ENCODE assay signal across 38 cellular contexts in the genomic region with DNA sequence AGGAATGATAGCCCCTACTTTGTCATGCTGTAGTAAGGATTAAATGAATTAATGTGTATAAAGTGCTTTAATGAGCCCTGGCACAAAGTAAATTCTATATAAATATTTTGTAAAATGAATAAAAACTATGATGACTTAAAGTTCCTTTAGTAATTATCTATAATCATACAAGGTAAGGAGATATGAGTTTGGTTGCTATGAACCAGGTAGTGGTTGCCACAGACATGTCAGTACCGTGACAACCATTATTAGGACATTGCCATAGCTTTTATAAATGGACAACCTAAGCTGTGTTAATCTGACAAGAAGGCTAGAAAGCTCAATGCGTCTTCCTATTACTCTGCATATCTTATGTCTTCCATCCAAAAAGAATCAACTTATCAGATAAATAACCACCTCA. TPM values are rescaled to one million over a fixed set of nuclear protein-coding genes. Genes with fewer than 3 reads are reported as not detected.
"Had no signal": no experiment of that assay in that cellular context is flagged by ENCODE, and none has a peak within 500 bp of the region (broad histone marks: within the 10 kb centered on the region; RNA-seq: fewer than 3 reads in every experiment).

TSS of gene ARL13A (plus strand) at position 301 of the 400 bp plus-strand sequence. CDS start 3,982 bp downstream, outside the sequence.

- H3K4me3 ChIP-seq: MG63 had no signal

- H3K9me3 ChIP-seq: MG63 had no signal

- H3K27me3 ChIP-seq: MG63 had no signal

- H3K36me3 ChIP-seq: MG63 had no signal

- DNase-seq: Karpas-422, Kasumi-1, MG63, MM.1S, MV-4-11, NCI-H1048, NCI-H1092, NCI-H1092 treated with DMSO at 0.1 percent for 48 hours, NCI-H1105, NCI-H1105 treated with DMSO at 0.1 percent for 48 hours, NCI-H1417, NCI-H1417 treated with DMSO at 0.1 percent for 48 hours, NCI-H1436, NCI-H1436 treated with DMSO at 0.1 percent for 48 hours, NCI-H146, NCI-H1694, NCI-H1694 treated with DMSO at 0.1 percent for 48 hours, NCI-H187, NCI-H187 treated with DMSO at 0.1 percent for 48 hours, NCI-H1930, NCI-H2029, NCI-H2029 treated with DMSO at 0.1 percent for 48 hours, NCI-H2081, NCI-H2081 treated with DMSO at 0.1 percent for 48 hours, NCI-H2107, NCI-H2171, NCI-H2171 treated with DMSO at 0.1 percent for 48 hours, NCI-H2227 treated with DMSO at 0.1 percent for 48 hours, NCI-H226, NCI-H345, NCI-H446, NCI-H446 treated with DMSO at 0.1 percent for 48 hours, NCI-H510A, NCI-H510A treated with DMSO at 0.1 percent for 48 hours had no signal

RNA-seq across cellular contexts. Expression of gene ARL13A, which starts in this region (rescaled TPM):
- total RNA-seq: LHCN-M2, M059J, MCF 10A, NCI-H460 had no signal
